Comparison of ENCODE assay signal across 1 cellular context in the genomic region with DNA sequence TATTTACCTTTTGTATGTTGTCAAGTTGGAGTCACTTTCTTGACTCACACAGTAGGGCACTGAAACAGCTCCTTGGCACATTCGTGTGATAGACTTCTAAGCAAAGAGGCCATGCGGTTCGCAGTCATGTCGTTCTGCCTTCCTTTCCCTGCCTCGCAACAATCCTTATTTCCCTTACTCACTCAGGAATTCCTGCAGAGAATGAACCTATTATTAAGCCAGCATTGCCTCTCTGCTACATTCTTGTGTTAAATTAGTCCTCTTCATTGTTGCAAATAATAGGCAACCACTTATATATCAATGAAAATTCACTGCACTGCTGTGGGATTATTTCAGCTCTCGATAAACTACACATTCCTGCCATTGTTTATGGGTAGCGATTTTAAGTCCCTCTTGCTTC.
A peak's percentile ranks its signal among the peaks of the same experiment; 100 is the strongest.
TF ChIP-seq lines count a peak whose summit lies in the region.

No MANE protein-coding gene starts in this region.

TF ChIP-seq in Ishikawa, 13 proteins besides CTCF, POLR2A, EP300 and RAD21:
- no peak for TF ChIP-seq USF1 (IDR thresholded peaks at IDR 0.05)
- TF ChIP-seq TEAD4 (IDR thresholded peaks at IDR 0.05): peak; percentile 42; the same call in 1 of the 2 replicates
- no peak for TF ChIP-seq YY1 (IDR thresholded peaks at IDR 0.05; ENCODE audit: low read depth)
- 0 out of 2 replicates have a peak, but pooled peaks have one; percentile 21 for TF ChIP-seq MAX (IDR thresholded peaks at IDR 0.05)
